25 cellular contexts compared by ENCODE assay signal in the genomic region with DNA sequence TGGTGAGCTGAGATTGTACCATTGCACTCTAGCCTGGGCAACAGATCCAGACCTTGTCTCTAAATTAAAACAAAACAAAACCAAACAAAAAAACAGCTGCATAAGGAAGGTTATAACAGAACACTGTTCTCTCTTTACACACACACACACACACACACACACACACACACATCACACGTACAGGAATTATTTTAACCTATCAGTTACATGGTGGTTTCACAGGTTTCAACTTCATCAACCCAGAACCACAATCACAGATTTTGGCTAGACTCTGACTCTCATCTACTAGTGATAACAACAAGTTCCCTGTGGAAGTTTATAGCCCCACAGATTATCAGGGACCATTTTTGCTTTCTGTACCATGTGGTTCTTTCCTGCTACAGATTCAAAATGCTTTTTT.
DNase-seq lines count a peak whose midpoint lies in the region; ATAC-seq, FAIRE-seq and TF ChIP-seq lines count a peak whose summit lies in the region.
"Had no signal": no experiment of that assay in that cellular context is flagged by ENCODE, and none has a peak within 500 bp of the region (broad histone marks: within the 10 kb centered on the region; RNA-seq: fewer than 3 reads in every experiment).

No MANE protein-coding gene starts in this region.

- H3K4me2 ChIP-seq in GM12878 (ENCODE audit: control insufficient read depth, insufficient read depth), result no peak overlapping the region
- H3K4me2 ChIP-seq: BLaER1 treated with 17β-estradiol and CSF1 and Interleukin-3, amounts not matched to agents 10 nM and 100 nM had no signal

- in situ Hi-C loops in GM12878 (cut with MboI), result no loop called here

- no peaks in the 10 kb centered on the region for H3K79me2 ChIP-seq in GM12878 (ENCODE audit: control insufficient read depth, insufficient read depth, low read length)

- no peak for TF ChIP-seq RAD21 in GM12878 (IDR thresholded peaks at IDR 0.05; ENCODE audit: insufficient read depth, low read depth, low read length)

- RAD21 ChIA-PET in GM12878 (lab: Charles Lee; ENCODE audit: unreplicated experiment), result interaction anchor here (1.1 to 2.3 kb wide), 2 partner anchors 43 to 53 kb away, joined by 4 to 7 read pairs; no protein-coding TSS in a partner anchor

- intact Hi-C loops in GM12878 (cut with micrococcal nuclease; ENCODE audit: unreplicated experiment), result no loop called here
- intact Hi-C loops in naive thymus-derived CD4-positive, alpha-beta T cell (cut with micrococcal nuclease), result no loop called here

- no peak for FAIRE-seq in GM12878 (lab: Jason Lieb, UNC)
- FAIRE-seq: A204.1, D721Med, G401.6, GM12892, GM19239 had no signal

- no peaks in the 10 kb centered on the region for H3K9me3 ChIP-seq in GM12878 (replicated peaks; ENCODE audit: control insufficient read depth, insufficient read depth, low read length)
- H3K9me3 ChIP-seq in naive thymus-derived CD4-positive, alpha-beta T cell (ENCODE audit: control insufficient read depth in 2 of 3, low read length in 3 of 3), result no peaks in the 10 kb centered on the region
- H3K9me3 ChIP-seq: BLaER1 treated with 17β-estradiol and CSF1 and Interleukin-3, amounts not matched to agents 10 nM and 100 nM; Caco-2 had no signal

- ATAC-seq in GM12878 (peak; percentile 31; the same call in 2 of the 3 replicates), HG03432 (IDR thresholded peaks at IDR 0.05; ENCODE audit: unreplicated experiment) (no peak)
- peak; percentile 70 for ATAC-seq in effector memory CD8-positive, alpha-beta T cell (replicated peaks)
- no peak for ATAC-seq in stimulated activated effector memory CD8-positive, alpha-beta T cell treated with anti-CD3 and anti-CD28 coated beads, Interleukin-12 subunit alpha, Interleukin-12 subunit beta, amount 100 ng/mL, for 72 hours
- ATAC-seq in naive thymus-derived CD4-positive, alpha-beta T cell, result no peak
- ATAC-seq: CD8-positive, alpha-beta T cell had no signal

- BruUV-seq in GM12878 (replicated peaks; lab: Mats Ljungman, UMichigan), result no TSS peak

- H3K4me3 ChIP-seq in GM12878, result no peak overlapping the region
- H3K4me3 ChIP-seq in naive thymus-derived CD4-positive, alpha-beta T cell (ENCODE audit: low read length), result no peak overlapping the region
- H3K4me3 ChIP-seq: BLaER1 treated with 17β-estradiol and CSF1 and Interleukin-3, amounts not matched to agents 10 nM and 100 nM had no signal

- no peak overlapping the region for H3K27ac ChIP-seq in GM12878 (ENCODE audit: control insufficient read depth, insufficient read depth)
- no peak overlapping the region for H3K27ac ChIP-seq in naive thymus-derived CD4-positive, alpha-beta T cell (ENCODE audit: low read depth, low read length)
- H3K27ac ChIP-seq: BLaER1 treated with 17β-estradiol and CSF1 and Interleukin-3, amounts not matched to agents 10 nM and 100 nM; C4-2B had no signal

- SMC1A ChIA-PET in GM12878 (lab: Charles Lee; ENCODE audit: uncharacterized antibody, unreplicated experiment), result interaction anchor here (1.2 to 2.2 kb wide), 2 partner anchors 8 to 48 kb away, joined by 4 to 11 read pairs; no protein-coding TSS in a partner anchor

- H3K27ac Mint-ChIP-seq in brain, result peak overlapping the region in 4 of 5 experiments; percentile 43 to 88 (median 53)
- H3K27ac Mint-ChIP-seq in effector memory CD8-positive, alpha-beta T cell, result peak overlapping the region in 1 of 2 donors; percentile 8
- H3K27ac Mint-ChIP-seq in stimulated activated effector memory CD8-positive, alpha-beta T cell treated with anti-CD3 and anti-CD28 coated beads, Interleukin-12 subunit alpha, Interleukin-12 subunit beta, amount 100 ng/mL, for 72 hours, result peak overlapping the region; percentile 10
- peak overlapping the region in 1 of 9 donors; percentile 27 for H3K27ac Mint-ChIP-seq in naive thymus-derived CD4-positive, alpha-beta T cell
- H3K27ac Mint-ChIP-seq: B cell; CD4-positive, alpha-beta T cell; CD8-positive, alpha-beta T cell had no signal

- H3K27me3 ChIP-seq in GM12878 (replicated peaks in 1 of 2; ENCODE audit: control insufficient read depth in 2 of 2, insufficient read depth in 2 of 2, low read length in 1 of 2), result no peaks in the 10 kb centered on the region
- no peaks in the 10 kb centered on the region for H3K27me3 ChIP-seq in naive thymus-derived CD4-positive, alpha-beta T cell (ENCODE audit: control insufficient read depth in 2 of 2, insufficient read depth in 2 of 2, low read length in 2 of 2)
- H3K27me3 ChIP-seq: BLaER1 treated with 17β-estradiol and CSF1 and Interleukin-3, amounts not matched to agents 10 nM and 100 nM had no signal

- no peaks in the 10 kb centered on the region for H3K36me3 Mint-ChIP-seq in brain
- no peaks in the 10 kb centered on the region for H3K36me3 Mint-ChIP-seq in effector memory CD8-positive, alpha-beta T cell (ENCODE audit: insufficient read depth)
- H3K36me3 Mint-ChIP-seq in stimulated activated effector memory CD8-positive, alpha-beta T cell treated with anti-CD3 and anti-CD28 coated beads, Interleukin-12 subunit alpha, Interleukin-12 subunit beta, amount 100 ng/mL, for 72 hours, result no peaks in the 10 kb centered on the region
- H3K36me3 Mint-ChIP-seq in naive thymus-derived CD4-positive, alpha-beta T cell, result peaks cover 0 to 13% (median 4%) of the 10 kb centered on the region in 5 donors
- H3K36me3 Mint-ChIP-seq: CD8-positive, alpha-beta T cell had no signal

- H3K9ac ChIP-seq in GM12878 (ENCODE audit: control insufficient read depth, insufficient read depth, low read length), result no peak overlapping the region
- H3K9ac ChIP-seq: BLaER1 treated with 17β-estradiol and CSF1 and Interleukin-3, amounts not matched to agents 10 nM and 100 nM had no signal

- no peaks in the 10 kb centered on the region for H3K4me1 ChIP-seq in GM12878 (ENCODE audit: control insufficient read depth, insufficient read depth, low read length)
- H3K4me1 ChIP-seq in naive thymus-derived CD4-positive, alpha-beta T cell (ENCODE audit: control insufficient read depth in 2 of 2, insufficient read depth in 2 of 2, low read length in 2 of 2), result no peaks in the 10 kb centered on the region
- H3K4me1 ChIP-seq: Caco-2 had no signal

- peaks cover 0 to 3% (median 0%) of the 10 kb centered on the region in 5 experiments for H3K9me3 Mint-ChIP-seq in brain
- H3K9me3 Mint-ChIP-seq in effector memory CD8-positive, alpha-beta T cell, result no peaks in the 10 kb centered on the region
- no peaks in the 10 kb centered on the region for H3K9me3 Mint-ChIP-seq in stimulated activated effector memory CD8-positive, alpha-beta T cell treated with anti-CD3 and anti-CD28 coated beads, Interleukin-12 subunit alpha, Interleukin-12 subunit beta, amount 100 ng/mL, for 72 hours
- H3K9me3 Mint-ChIP-seq in naive thymus-derived CD4-positive, alpha-beta T cell, result no peaks in the 10 kb centered on the region
- H3K9me3 Mint-ChIP-seq: CD4-positive, alpha-beta T cell; CD8-positive, alpha-beta T cell had no signal

- 100% methylated on average over 1 of the region's 1 CpG for WGBS in GM12878 (ENCODE audit: insufficient coverage, insufficient replicate concordance, low lambda C conversion rate, missing lambda C conversion rate)

- H3K36me3 ChIP-seq in GM12878 (ENCODE audit: control insufficient read depth in 2 of 2, insufficient read depth in 2 of 2, low read length in 1 of 2), result no peaks in the 10 kb centered on the region
- no peaks in the 10 kb centered on the region for H3K36me3 ChIP-seq in naive thymus-derived CD4-positive, alpha-beta T cell (ENCODE audit: control insufficient read depth in 2 of 3, insufficient read depth in 3 of 3, low read length in 3 of 3)

- peaks cover 47% of the 10 kb centered on the region for H3K4me1 Mint-ChIP-seq in brain
- H3K4me1 Mint-ChIP-seq in effector memory CD8-positive, alpha-beta T cell (ENCODE audit: low read depth in 2 of 2), result peaks cover 6 to 11% of the 10 kb centered on the region in 2 donors
- H3K4me1 Mint-ChIP-seq in stimulated activated effector memory CD8-positive, alpha-beta T cell treated with anti-CD3 and anti-CD28 coated beads, Interleukin-12 subunit alpha, Interleukin-12 subunit beta, amount 100 ng/mL, for 72 hours, result peaks cover 11% of the 10 kb centered on the region
- no peaks in the 10 kb centered on the region for H3K4me1 Mint-ChIP-seq in naive thymus-derived CD4-positive, alpha-beta T cell

- no peak for TF ChIP-seq POLR2A in GM12878 (IDR thresholded peaks at IDR 0.05; ENCODE audit: low read depth, low read length)

- H3K4me3 Mint-ChIP-seq in brain, result peak overlapping the region in 1 of 5 experiments; percentile 67
- no peak overlapping the region for H3K4me3 Mint-ChIP-seq in effector memory CD8-positive, alpha-beta T cell
- no peak overlapping the region for H3K4me3 Mint-ChIP-seq in stimulated activated effector memory CD8-positive, alpha-beta T cell treated with anti-CD3 and anti-CD28 coated beads, Interleukin-12 subunit alpha, Interleukin-12 subunit beta, amount 100 ng/mL, for 72 hours
- H3K4me3 Mint-ChIP-seq in naive thymus-derived CD4-positive, alpha-beta T cell, result no peak overlapping the region
- H3K4me3 Mint-ChIP-seq: B cell; CD4-positive, alpha-beta T cell; CD8-positive, alpha-beta T cell had no signal

- H4K20me1 ChIP-seq in GM12878 (ENCODE audit: control insufficient read depth, insufficient read depth), result no peaks in the 10 kb centered on the region
- H4K20me1 ChIP-seq: BLaER1 treated with 17β-estradiol and CSF1 and Interleukin-3, amounts not matched to agents 10 nM and 100 nM had no signal

- no peaks in the 10 kb centered on the region for H3K27me3 Mint-ChIP-seq in brain
- H3K27me3 Mint-ChIP-seq in effector memory CD8-positive, alpha-beta T cell, result no peaks in the 10 kb centered on the region
- no peaks in the 10 kb centered on the region for H3K27me3 Mint-ChIP-seq in naive thymus-derived CD4-positive, alpha-beta T cell
- H3K27me3 Mint-ChIP-seq: B cell; CD4-positive, alpha-beta T cell had no signal

- TF ChIP-seq CTCF in GM12878 (IDR thresholded peaks at IDR 0.05 in 2 of 3, conservative IDR thresholded peaks at IDR 0.05 in 1 of 3; ENCODE audit: control insufficient read depth in 2 of 3, extremely low read depth in 1 of 3, insufficient read depth in 1 of 3, low read depth in 3 of 3, low read length in 3 of 3) (no peak), brain (conservative IDR thresholded peaks at IDR 0.05) (no peak)

- DNase-seq in GM12878 (ENCODE audit: low read depth, low spot score) (no peak), AG08396 (ENCODE audit: low spot score) (no peak), NCI-H510A treated with DMSO at 0.1 percent for 48 hours (lab: John Stamatoyannopoulos, UW) (no peak)
- DNase-seq in effector memory CD8-positive, alpha-beta T cell, result peak in 2 of 3 experiments; percentile 1
- no peak for DNase-seq in stimulated activated effector memory CD8-positive, alpha-beta T cell treated with anti-CD3 and anti-CD28 coated beads, Interleukin-12 subunit alpha, Interleukin-12 subunit beta, amount 100 ng/mL, for 72 hours (ENCODE audit: low spot score in 2 of 2)
- no peak for DNase-seq in naive thymus-derived CD4-positive, alpha-beta T cell
- DNase-seq: 8988T; ACHN; AML-193; Caco-2; Calu3; CD4-positive, alpha-beta T cell; CD8-positive, alpha-beta T cell; DMS79 treated with DMSO at 0.1 percent for 48 hours; GF-D8 had no signal

- no peak overlapping the region for H2AFZ ChIP-seq in GM12878 (ENCODE audit: control insufficient read depth, low read depth, low read length)

- CTCF ChIA-PET in GM12878 (lab: Yijun Ruan, JAX), result interaction anchor here (2.9 kb wide), 1 partner anchor 8 kb away, joined by 17 read pairs; no protein-coding TSS in a partner anchor
- CTCF ChIA-PET in naive thymus-derived CD4-positive, alpha-beta T cell (lab: Charles Lee), result no interaction called here

- POLR2A ChIA-PET in GM12878 (lab: Charles Lee), result interaction anchor here (0.7 kb wide), 1 partner anchor 683 kb away, joined by 3 read pairs; no protein-coding TSS in a partner anchor
- POLR2A ChIA-PET in naive thymus-derived CD4-positive, alpha-beta T cell (lab: Charles Lee), result no interaction called here

- no peak for TF ChIP-seq EP300 in GM12878 (IDR thresholded peaks at IDR 0.05; ENCODE audit: borderline replicate concordance in 1 of 2, control insufficient read depth in 1 of 2, low read depth in 2 of 2, low read length in 2 of 2)

Comparison
In these comparisons a context has a peak if more than half of its experiments do, and no peak if none do; other contexts are left out.
1. ATAC-seq: peak in GM12878 (single experiment) and effector memory CD8-positive, alpha-beta T cell (single experiment); none in stimulated activated effector memory CD8-positive, alpha-beta T cell treated with anti-CD3 and anti-CD28 coated beads, Interleukin-12 subunit alpha, Interleukin-12 subunit beta, amount 100 ng/mL, for 72 hours (single experiment), naive thymus-derived CD4-positive, alpha-beta T cell (single experiment) and HG03432 (single experiment).
2. DNase-seq: peak in effector memory CD8-positive, alpha-beta T cell (2 of 3); none in GM12878 (single experiment), stimulated activated effector memory CD8-positive, alpha-beta T cell treated with anti-CD3 and anti-CD28 coated beads, Interleukin-12 subunit alpha, Interleukin-12 subunit beta, amount 100 ng/mL, for 72 hours (0 of 2), naive thymus-derived CD4-positive, alpha-beta T cell (0 of 9), AG08396 (single experiment) and NCI-H510A treated with DMSO at 0.1 percent for 48 hours (single experiment).